16 cellular contexts compared by ENCODE assay signal in genomic region chr16:11187522-11187921, GRCh38.
DNase-seq lines count a peak whose midpoint lies in the region; ATAC-seq and TF ChIP-seq lines count a peak whose summit lies in the region.
"Had no signal": no experiment of that assay in that cellular context is flagged by ENCODE, and none has a peak within 500 bp of the region (broad histone marks: within the 10 kb centered on the region; RNA-seq: fewer than 3 reads in every experiment).

No MANE protein-coding gene starts in this region.

- POLR2A ChIA-PET in activated CD8-positive, alpha-beta T cell treated with anti-CD3 and anti-CD28 coated beads for 36 hours (lab: Charles Lee): interaction anchor here (0.9 to 1.5 kb wide), 4 partner anchors 30 to 68 kb away, joined by 3 to 5 read pairs (median 3); no protein-coding TSS in a partner anchor
- POLR2A ChIA-PET in activated CD8-positive, alpha-beta T cell treated with anti-CD3 and anti-CD28 coated beads, Interleukin-2, amount 10 ng/mL, durations not matched to agents 7 days and 5 days (lab: Charles Lee): interaction anchor here (0.8 kb wide), 1 partner anchor 65 kb away, joined by 3 read pairs; no protein-coding TSS in a partner anchor

- CTCF ChIA-PET in activated CD8-positive, alpha-beta T cell treated with anti-CD3 and anti-CD28 coated beads for 36 hours (lab: Charles Lee): interaction anchor here (3.3 kb wide), 1 partner anchor 30 kb away, joined by 12 read pairs; no protein-coding TSS in a partner anchor
- CTCF ChIA-PET in activated CD8-positive, alpha-beta T cell treated with anti-CD3 and anti-CD28 coated beads, Interleukin-2, amount 10 ng/mL, durations not matched to agents 7 days and 5 days (lab: Charles Lee): no interaction called here

- H3K9me3 ChIP-seq in DND-41 (ENCODE audit: insufficient read depth, low read length, severe bottlenecking): no peaks in the 10 kb centered on the region
- no peaks in the 10 kb centered on the region for H3K9me3 ChIP-seq in osteoblast (ENCODE audit: low read depth, low read length)
- H3K9me3 ChIP-seq: A549, BE2C had no signal

- no peak overlapping the region for H3K4me2 ChIP-seq in DND-41 (ENCODE audit: insufficient read depth, low read length)
- H3K4me2 ChIP-seq in osteoblast (ENCODE audit: insufficient read depth, low read length): no peak overlapping the region
- H3K4me2 ChIP-seq: A549 had no signal

- TF ChIP-seq CTCF in activated CD8-positive, alpha-beta T cell treated with anti-CD3 and anti-CD28 coated beads for 36 hours (IDR thresholded peaks at IDR 0.05): no peak
- no peak for TF ChIP-seq CTCF in DND-41 (IDR thresholded peaks at IDR 0.05; ENCODE audit: borderline replicate concordance, extremely low read depth, low read length, poor library complexity, severe bottlenecking)
- TF ChIP-seq CTCF in osteoblast (IDR thresholded peaks at IDR 0.05; ENCODE audit: extremely low read depth, low read depth, low read length): no peak

- no peaks in the 10 kb centered on the region for H3K36me3 Mint-ChIP-seq in activated CD8-positive, alpha-beta T cell treated with anti-CD3 and anti-CD28 coated beads for 36 hours (ENCODE audit: low read depth)
- peaks cover 7% of the 10 kb centered on the region for H3K36me3 Mint-ChIP-seq in activated CD8-positive, alpha-beta T cell treated with anti-CD3 and anti-CD28 coated beads, Interleukin-2, amount 10 ng/mL, durations not matched to agents 7 days and 5 days (ENCODE audit: low read depth)
- H3K36me3 Mint-ChIP-seq in activated naive CD8-positive, alpha-beta T cell treated with anti-CD3 and anti-CD28 coated beads, Interleukin-2, amount 50 U/mL, for 24 hours (ENCODE audit: low read depth): peaks cover 4% of the 10 kb centered on the region
- H3K36me3 Mint-ChIP-seq: CD4-positive, alpha-beta memory T cell had no signal

- no peak overlapping the region for H3K9ac ChIP-seq in DND-41 (ENCODE audit: low read depth, low read length)

- H3K36me3 ChIP-seq in DND-41 (ENCODE audit: insufficient read depth, low read length) (peaks cover 3% of the 10 kb centered on the region), osteoblast (ENCODE audit: insufficient read depth, low read length) (no peaks in the 10 kb centered on the region)
- H3K36me3 ChIP-seq: BE2C had no signal

- H3K9me3 Mint-ChIP-seq in activated CD8-positive, alpha-beta T cell treated with anti-CD3 and anti-CD28 coated beads for 36 hours: no peaks in the 10 kb centered on the region
- no peaks in the 10 kb centered on the region for H3K9me3 Mint-ChIP-seq in activated CD8-positive, alpha-beta T cell treated with anti-CD3 and anti-CD28 coated beads, Interleukin-2, amount 10 ng/mL, durations not matched to agents 7 days and 5 days (ENCODE audit: insufficient read depth)
- no peaks in the 10 kb centered on the region for H3K9me3 Mint-ChIP-seq in activated naive CD8-positive, alpha-beta T cell treated with anti-CD3 and anti-CD28 coated beads, Interleukin-2, amount 50 U/mL, for 24 hours
- H3K9me3 Mint-ChIP-seq: HFFc6 had no signal

- H3K79me2 ChIP-seq in DND-41 (ENCODE audit: insufficient read depth, low read length): no peaks in the 10 kb centered on the region
- H3K79me2 ChIP-seq in osteoblast (ENCODE audit: insufficient read depth, low read length): no peaks in the 10 kb centered on the region

- no peak for DNase-seq in activated CD8-positive, alpha-beta T cell treated with anti-CD3 and anti-CD28 coated beads for 36 hours
- DNase-seq in activated CD8-positive, alpha-beta T cell treated with anti-CD3 and anti-CD28 coated beads, Interleukin-2, amount 10 ng/mL, durations not matched to agents 7 days and 5 days: no peak
- DNase-seq in DND-41: no peak
- no peak for DNase-seq in activated naive CD8-positive, alpha-beta T cell treated with anti-CD3 and anti-CD28 coated beads, Interleukin-2, amount 50 U/mL, for 24 hours
- DNase-seq in osteoblast (ENCODE audit: insufficient read length, low spot score, missing footprints): peak; percentile 41
- DNase-seq in H4 (ENCODE audit: low spot score): no peak
- DNase-seq: BE2C; CD4-positive, alpha-beta memory T cell; DMS79; EL; HCEC 1CT; HFFc6 had no signal

- peaks cover 25% of the 10 kb centered on the region for H3K4me1 Mint-ChIP-seq in activated CD8-positive, alpha-beta T cell treated with anti-CD3 and anti-CD28 coated beads for 36 hours (ENCODE audit: low read depth)
- peaks cover 39% of the 10 kb centered on the region for H3K4me1 Mint-ChIP-seq in activated CD8-positive, alpha-beta T cell treated with anti-CD3 and anti-CD28 coated beads, Interleukin-2, amount 10 ng/mL, durations not matched to agents 7 days and 5 days (ENCODE audit: low read depth)
- H3K4me1 Mint-ChIP-seq in activated naive CD8-positive, alpha-beta T cell treated with anti-CD3 and anti-CD28 coated beads, Interleukin-2, amount 50 U/mL, for 24 hours: peaks cover 48% of the 10 kb centered on the region
- H3K4me1 Mint-ChIP-seq: CD4-positive, alpha-beta memory T cell had no signal

- H3K4me3 Mint-ChIP-seq in activated CD8-positive, alpha-beta T cell treated with anti-CD3 and anti-CD28 coated beads for 36 hours: no peak overlapping the region
- no peak overlapping the region for H3K4me3 Mint-ChIP-seq in activated CD8-positive, alpha-beta T cell treated with anti-CD3 and anti-CD28 coated beads, Interleukin-2, amount 10 ng/mL, durations not matched to agents 7 days and 5 days
- H3K4me3 Mint-ChIP-seq in activated naive CD8-positive, alpha-beta T cell treated with anti-CD3 and anti-CD28 coated beads, Interleukin-2, amount 50 U/mL, for 24 hours: no peak overlapping the region
- H3K4me3 Mint-ChIP-seq: CD4-positive, alpha-beta memory T cell; HFFc6 had no signal

- H3K27me3 ChIP-seq in DND-41 (ENCODE audit: insufficient read depth, low read length, poor library complexity) (no peaks in the 10 kb centered on the region), osteoblast (ENCODE audit: insufficient read depth, low read length) (no peaks in the 10 kb centered on the region)
- H3K27me3 ChIP-seq: BE2C had no signal

- H3K4me3 ChIP-seq in DND-41 (ENCODE audit: low read depth in 1 of 2, low read length in 2 of 2) (no peak overlapping the region), osteoblast (ENCODE audit: insufficient read depth, low read length) (no peak overlapping the region)
- H3K4me3 ChIP-seq: A549 had no signal

- intact Hi-C loops in activated CD8-positive, alpha-beta T cell treated with anti-CD3 and anti-CD28 coated beads for 36 hours (cut with micrococcal nuclease): no loop called here

- no peaks in the 10 kb centered on the region for H3K27me3 Mint-ChIP-seq in activated CD8-positive, alpha-beta T cell treated with anti-CD3 and anti-CD28 coated beads for 36 hours
- no peaks in the 10 kb centered on the region for H3K27me3 Mint-ChIP-seq in activated CD8-positive, alpha-beta T cell treated with anti-CD3 and anti-CD28 coated beads, Interleukin-2, amount 10 ng/mL, durations not matched to agents 7 days and 5 days (ENCODE audit: low read depth)
- H3K27me3 Mint-ChIP-seq in activated naive CD8-positive, alpha-beta T cell treated with anti-CD3 and anti-CD28 coated beads, Interleukin-2, amount 50 U/mL, for 24 hours: no peaks in the 10 kb centered on the region
- H3K27me3 Mint-ChIP-seq: CD4-positive, alpha-beta memory T cell had no signal

- H3K27ac ChIP-seq in DND-41 (ENCODE audit: low read length) (peak overlapping the region; percentile 42; the same call in 1 of the 2 replicates), osteoblast (ENCODE audit: low read depth, low read length) (no peak overlapping the region)
- H3K27ac ChIP-seq: A549, C4-2B, HL-60 had no signal

- ATAC-seq in activated CD8-positive, alpha-beta T cell treated with anti-CD3 and anti-CD28 coated beads for 36 hours: no peak
- no peak for ATAC-seq in activated CD8-positive, alpha-beta T cell treated with anti-CD3 and anti-CD28 coated beads, Interleukin-2, amount 10 ng/mL, durations not matched to agents 7 days and 5 days
- ATAC-seq in DND-41 (ENCODE audit: insufficient read depth, low read depth) (no peak), HG03108 (IDR thresholded peaks at IDR 0.05; ENCODE audit: unreplicated experiment) (no peak)
- no peak for ATAC-seq in activated naive CD8-positive, alpha-beta T cell treated with anti-CD3 and anti-CD28 coated beads, Interleukin-2, amount 50 U/mL, for 24 hours
- ATAC-seq: A549 had no signal

- H2AFZ ChIP-seq in DND-41 (ENCODE audit: low read depth, low read length) (no peak overlapping the region), osteoblast (ENCODE audit: low read length) (no peak overlapping the region)

- no peaks in the 10 kb centered on the region for H4K20me1 ChIP-seq in DND-41 (ENCODE audit: insufficient read depth, low read length)
- H4K20me1 ChIP-seq in osteoblast (ENCODE audit: insufficient read depth, low read length): no peaks in the 10 kb centered on the region

- H3K27ac Mint-ChIP-seq in activated CD8-positive, alpha-beta T cell treated with anti-CD3 and anti-CD28 coated beads for 36 hours: peak overlapping the region; percentile 13
- no peak overlapping the region for H3K27ac Mint-ChIP-seq in activated CD8-positive, alpha-beta T cell treated with anti-CD3 and anti-CD28 coated beads, Interleukin-2, amount 10 ng/mL, durations not matched to agents 7 days and 5 days
- peak overlapping the region; percentile 5 for H3K27ac Mint-ChIP-seq in activated naive CD8-positive, alpha-beta T cell treated with anti-CD3 and anti-CD28 coated beads, Interleukin-2, amount 50 U/mL, for 24 hours
- H3K27ac Mint-ChIP-seq: CD4-positive, alpha-beta memory T cell; HFFc6 had no signal

- H3K4me1 ChIP-seq in DND-41 (ENCODE audit: insufficient read depth, low read length) (peaks cover 1% of the 10 kb centered on the region), osteoblast (ENCODE audit: insufficient read depth, low read length) (peaks cover 5% of the 10 kb centered on the region)
- H3K4me1 ChIP-seq: BE2C had no signal
